Comparison of ENCODE assay signal across 13 cellular contexts in the genomic region with DNA sequence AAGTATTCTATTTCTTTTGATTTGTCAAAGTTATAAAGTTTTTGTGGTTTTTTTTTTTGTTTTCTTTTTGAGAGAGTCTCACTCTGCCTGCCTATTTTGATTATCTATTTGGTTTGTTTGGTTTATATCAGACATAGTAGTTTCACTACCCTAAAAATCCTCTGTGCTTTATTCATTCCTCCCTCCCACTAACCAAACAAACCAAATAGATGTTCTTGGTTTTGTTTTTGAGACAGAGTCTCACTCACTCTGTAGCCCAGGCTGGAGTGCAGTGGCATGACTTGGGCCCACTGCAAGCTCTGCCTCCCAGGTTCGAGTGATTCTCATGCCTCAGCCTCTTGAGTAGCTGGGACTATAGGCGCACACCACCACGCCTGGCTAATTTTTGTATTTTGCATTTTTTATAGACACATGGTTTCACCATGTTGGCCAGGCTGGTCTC.
A peak's percentile ranks its signal among the peaks of the same experiment; 100 is the strongest.
DNase-seq lines count a peak whose midpoint lies in the region; ATAC-seq and TF ChIP-seq lines count a peak whose summit lies in the region.
"Had no signal": no experiment of that assay in that cellular context is flagged by ENCODE, and none has a peak within 500 bp of the region (broad histone marks: within the 10 kb centered on the region; RNA-seq: fewer than 3 reads in every experiment).

No MANE protein-coding gene starts in this region.

- intact Hi-C loops in esophagus muscularis mucosa (cut with DNase I), result no loop called here

- peaks cover 2% of the 10 kb centered on the region for H3K36me3 Mint-ChIP-seq in activated CD8-positive, alpha-beta memory T cell treated with anti-CD3 and anti-CD28 coated beads, Interleukin-2, amount 10 ng/mL, durations not matched to agents 7 days and 5 days

- no peaks in the 10 kb centered on the region for H3K9me3 Mint-ChIP-seq in activated CD8-positive, alpha-beta memory T cell treated with anti-CD3 and anti-CD28 coated beads, Interleukin-2, amount 10 ng/mL, durations not matched to agents 7 days and 5 days (ENCODE audit: low read depth)
- no peaks in the 10 kb centered on the region for H3K9me3 Mint-ChIP-seq in stimulated activated naive CD8-positive, alpha-beta T cell treated with anti-CD3 and anti-CD28 coated beads, Interleukin-15, amount 100 ng/mL, for 72 hours

- CTCF ChIA-PET in activated CD8-positive, alpha-beta memory T cell treated with anti-CD3 and anti-CD28 coated beads, Interleukin-2, amount 10 ng/mL, durations not matched to agents 7 days and 5 days (lab: Charles Lee), result no interaction called here

- TF ChIP-seq EP300 in esophagus muscularis mucosa (IDR thresholded peaks at IDR 0.05), result no peak

- H3K27me3 ChIP-seq in BE2C, result peaks cover 48% of the 10 kb centered on the region
- H3K27me3 ChIP-seq in esophagus muscularis mucosa, result peaks cover 0 to 41% (median 2%) of the 10 kb centered on the region in 4 donors

- peak; percentile 50 for DNase-seq in activated CD8-positive, alpha-beta memory T cell treated with anti-CD3 and anti-CD28 coated beads, Interleukin-2, amount 10 ng/mL, durations not matched to agents 7 days and 5 days
- no peak for DNase-seq in activated CD8-positive, alpha-beta memory T cell treated with anti-CD3 and anti-CD28 coated beads for 24 hours
- DNase-seq in stimulated activated naive CD8-positive, alpha-beta T cell treated with anti-CD3 and anti-CD28 coated beads, Interleukin-15, amount 100 ng/mL, for 72 hours, result no peak
- DNase-seq in BE2C (no peak), esophagus muscularis mucosa (ENCODE audit: extremely low spot score) (no peak), globus pallidus (ENCODE audit: low spot score) (no peak)
- DNase-seq: DMS79; mesendoderm; SHP77; stimulated activated CD4-positive, alpha-beta T cell treated with anti-CD3 and anti-CD28 coated beads, Interleukin-2, amount 100 ng/mL, for 48 hours had no signal

- H3K9me3 ChIP-seq in BE2C, result no peaks in the 10 kb centered on the region
- H3K9me3 ChIP-seq in esophagus muscularis mucosa, result no peaks in the 10 kb centered on the region
- H3K9me3 ChIP-seq: breast epithelium had no signal

- H3K27me3 Mint-ChIP-seq in activated CD8-positive, alpha-beta memory T cell treated with anti-CD3 and anti-CD28 coated beads, Interleukin-2, amount 10 ng/mL, durations not matched to agents 7 days and 5 days, result peaks cover 19% of the 10 kb centered on the region
- H3K27me3 Mint-ChIP-seq in stimulated activated naive CD8-positive, alpha-beta T cell treated with anti-CD3 and anti-CD28 coated beads, Interleukin-15, amount 100 ng/mL, for 72 hours, result peaks cover 3% of the 10 kb centered on the region

- H3K4me1 ChIP-seq in BE2C, result no peaks in the 10 kb centered on the region
- H3K4me1 ChIP-seq in esophagus muscularis mucosa, result no peaks in the 10 kb centered on the region
- H3K4me1 ChIP-seq: breast epithelium had no signal

- no peak overlapping the region for H3K27ac ChIP-seq in esophagus muscularis mucosa (replicated peaks in 1 of 4)
- H3K27ac ChIP-seq: breast epithelium had no signal

- no peak overlapping the region for H3K4me3 Mint-ChIP-seq in activated CD8-positive, alpha-beta memory T cell treated with anti-CD3 and anti-CD28 coated beads, Interleukin-2, amount 10 ng/mL, durations not matched to agents 7 days and 5 days
- no peak overlapping the region for H3K4me3 Mint-ChIP-seq in stimulated activated naive CD8-positive, alpha-beta T cell treated with anti-CD3 and anti-CD28 coated beads, Interleukin-15, amount 100 ng/mL, for 72 hours

- ATAC-seq in activated CD8-positive, alpha-beta memory T cell treated with anti-CD3 and anti-CD28 coated beads, Interleukin-2, amount 10 ng/mL, durations not matched to agents 7 days and 5 days, result peak; percentile 95
- peak; percentile 54 for ATAC-seq in HG02759 (IDR thresholded peaks at IDR 0.05; ENCODE audit: unreplicated experiment)
- peak; percentile 59 for ATAC-seq in HG03521 (IDR thresholded peaks at IDR 0.05; ENCODE audit: unreplicated experiment)
- ATAC-seq in stimulated activated naive CD8-positive, alpha-beta T cell treated with anti-CD3 and anti-CD28 coated beads, Interleukin-15, amount 100 ng/mL, for 72 hours, result peak; percentile 83

- H3K4me3 ChIP-seq in BE2C (ENCODE audit: low read depth, low read length) (no peak overlapping the region), esophagus muscularis mucosa (no peak overlapping the region)
- H3K4me3 ChIP-seq: breast epithelium had no signal

- TF ChIP-seq POLR2A in esophagus muscularis mucosa (IDR thresholded peaks at IDR 0.05; ENCODE audit: low read depth), result no peak

- no peak for TF ChIP-seq CTCF in BE2C (IDR thresholded peaks at IDR 0.05; ENCODE audit: low read depth, low read length)
- TF ChIP-seq CTCF in esophagus muscularis mucosa (IDR thresholded peaks at IDR 0.05), result no peak

- 95% methylated on average over 3 of the region's 3 CpGs for WGBS in esophagus muscularis mucosa

- H3K4me1 Mint-ChIP-seq in activated CD8-positive, alpha-beta memory T cell treated with anti-CD3 and anti-CD28 coated beads, Interleukin-2, amount 10 ng/mL, durations not matched to agents 7 days and 5 days, result peaks cover 17% of the 10 kb centered on the region
- H3K4me1 Mint-ChIP-seq in stimulated activated naive CD8-positive, alpha-beta T cell treated with anti-CD3 and anti-CD28 coated beads, Interleukin-15, amount 100 ng/mL, for 72 hours, result peaks cover 10% of the 10 kb centered on the region

- H3K36me3 ChIP-seq in BE2C (no peaks in the 10 kb centered on the region), esophagus muscularis mucosa (no peaks in the 10 kb centered on the region)
- H3K36me3 ChIP-seq: breast epithelium had no signal

- H3K27ac Mint-ChIP-seq in activated CD8-positive, alpha-beta memory T cell treated with anti-CD3 and anti-CD28 coated beads, Interleukin-2, amount 10 ng/mL, durations not matched to agents 7 days and 5 days, result peak overlapping the region; percentile 25
- H3K27ac Mint-ChIP-seq in stimulated activated naive CD8-positive, alpha-beta T cell treated with anti-CD3 and anti-CD28 coated beads, Interleukin-15, amount 100 ng/mL, for 72 hours, result no peak overlapping the region
